Comparison of ENCODE assay signal across 34 cellular contexts in genomic region chr6:146935489-146935888, GRCh38.
A peak's percentile ranks its signal among the peaks of the same experiment; 100 is the strongest.
DNase-seq lines count a peak whose midpoint lies in the region; ATAC-seq, FAIRE-seq and TF ChIP-seq lines count a peak whose summit lies in the region.
"Had no signal": no experiment of that assay in that cellular context is flagged by ENCODE, and none has a peak within 500 bp of the region (broad histone marks: within the 10 kb centered on the region; RNA-seq: fewer than 3 reads in every experiment).

No MANE protein-coding gene starts in this region.

- peak; percentile 76 for ATAC-seq in K562
- ATAC-seq: A549; CD8-positive, alpha-beta T cell had no signal

- FAIRE-seq in K562 (lab: Jason Lieb, UNC) (no peak), H1 (lab: Jason Lieb, UNC) (no peak), H54 (lab: Jason Lieb, UNC) (no peak)
- FAIRE-seq: A204.1, A549, D721Med had no signal

- H2BK20ac ChIP-seq in H1 (ENCODE audit: low read length), result no peak overlapping the region

- H2AK5ac ChIP-seq in H1 (ENCODE audit: low read depth, low read length), result no peak overlapping the region

- H2AFZ ChIP-seq in K562 (ENCODE audit: low read depth, low read length) (peak overlapping the region; percentile 38), H1 (ENCODE audit: low read length) (peak overlapping the region; percentile 44; the same call in 1 of the 2 replicates), parathyroid adenoma (peak overlapping the region; percentile 44)

- H3K36me3 ChIP-seq in K562 (ENCODE audit: control insufficient read depth, insufficient read depth, low read length), result no peaks in the 10 kb centered on the region
- H3K36me3 ChIP-seq in H1 (ENCODE audit: control insufficient read depth in 2 of 4, insufficient read depth in 4 of 4, low read length in 3 of 4), result no peaks in the 10 kb centered on the region
- H3K36me3 ChIP-seq in parathyroid adenoma (ENCODE audit: control insufficient read depth, insufficient read depth, low read length), result no peaks in the 10 kb centered on the region
- H3K36me3 ChIP-seq: BE2C; BLaER1; BLaER1 treated with 17β-estradiol and CSF1 and Interleukin-3, amounts not matched to agents 10 nM and 100 nM had no signal

- H4K5ac ChIP-seq in H1 (ENCODE audit: insufficient read length, low read depth, low read length), result no peak overlapping the region

- no peak for TF ChIP-seq CTCF in K562 (IDR thresholded peaks at IDR 0.05 in 2 of 3, conservative IDR thresholded peaks at IDR 0.05 in 1 of 3; ENCODE audit: insufficient read depth in 2 of 3, low read depth in 1 of 3, low read length in 3 of 3)
- TF ChIP-seq CTCF in H1 (IDR thresholded peaks at IDR 0.05; ENCODE audit: control extremely low read depth in 1 of 3, insufficient read depth in 1 of 3, low read depth in 1 of 3, low read length in 3 of 3), result no peak
- TF ChIP-seq CTCF in parathyroid adenoma (IDR thresholded peaks at IDR 0.05), result no peak

- H3K27me3 ChIP-seq in K562 (ENCODE audit: control insufficient read depth in 2 of 2, insufficient read depth in 2 of 2, low read length in 2 of 2) (no peaks in the 10 kb centered on the region), H1 (replicated peaks in 1 of 4; ENCODE audit: control insufficient read depth in 3 of 4, extremely low read depth in 1 of 4, insufficient read depth in 3 of 4, low read length in 3 of 4) (no peaks in the 10 kb centered on the region), parathyroid adenoma (ENCODE audit: control insufficient read depth, insufficient read depth, low read length) (no peaks in the 10 kb centered on the region)
- H3K27me3 ChIP-seq: BE2C; BLaER1; BLaER1 treated with 17β-estradiol and CSF1 and Interleukin-3, amounts not matched to agents 10 nM and 100 nM had no signal

- H3K27ac ChIP-seq in K562 (ENCODE audit: extremely low read depth, low read depth, low read length) (no peak overlapping the region), H1 (ENCODE audit: low read depth, low read length) (no peak overlapping the region), parathyroid adenoma (peak overlapping the region; percentile 86)
- H3K27ac ChIP-seq: 22Rv1; A549; BLaER1; BLaER1 treated with 17β-estradiol and CSF1 and Interleukin-3, amounts not matched to agents 10 nM and 100 nM; C4-2B had no signal

- H2BK12ac ChIP-seq in H1 (ENCODE audit: low read depth, low read length), result no peak overlapping the region

- intact Hi-C loops in K562 (cut with micrococcal nuclease), result no loop called here

- H3K4ac ChIP-seq in H1 (replicated peaks; ENCODE audit: insufficient read length, low read depth, low read length), result no peak overlapping the region

- no peak overlapping the region for H3K23ac ChIP-seq in H1 (ENCODE audit: insufficient read length)

- 25% methylated on average over 2 of the region's 2 CpGs for WGBS in K562 (ENCODE audit: insufficient coverage, low coverage, missing lambda C conversion rate)
- 92% methylated on average over 2 of the region's 2 CpGs; no CpG with 5 or more reads in 1 of the 2 experiments for WGBS in H1 (ENCODE audit: extremely low coverage in 1 of 2, insufficient coverage in 1 of 2, insufficient read length in 1 of 2, insufficient replicate concordance in 2 of 2, low coverage in 1 of 2, low lambda C conversion rate in 2 of 2, missing lambda C conversion rate in 1 of 2), 2 experiments

- TF ChIP-seq EP300 in K562 (IDR thresholded peaks at IDR 0.05; ENCODE audit: low read length) (no peak), H1 (IDR thresholded peaks at IDR 0.05; ENCODE audit: borderline replicate concordance in 1 of 2, low read depth in 2 of 2, low read length in 2 of 2) (no peak)

- H3K56ac ChIP-seq in H1 (replicated peaks; ENCODE audit: insufficient read length, low read depth, low read length), result no peak overlapping the region

- no peaks in the 10 kb centered on the region for H3K79me1 ChIP-seq in H1 (ENCODE audit: low read depth, low read length)

- no TSS peak for BruUV-seq in K562 (replicated peaks; lab: Mats Ljungman, UMichigan)

- no peak overlapping the region for H3K14ac ChIP-seq in H1 (ENCODE audit: insufficient read length)

- H4K20me1 ChIP-seq in K562 (replicated peaks; ENCODE audit: control insufficient read depth, insufficient read depth, low read length), result no peaks in the 10 kb centered on the region
- no peaks in the 10 kb centered on the region for H4K20me1 ChIP-seq in H1 (replicated peaks in 1 of 2; ENCODE audit: control insufficient read depth in 1 of 2, insufficient read depth in 2 of 2, low read length in 2 of 2)
- H4K20me1 ChIP-seq: BLaER1; BLaER1 treated with 17β-estradiol and CSF1 and Interleukin-3, amounts not matched to agents 10 nM and 100 nM had no signal

- H3K4me3 ChIP-seq in K562 (no peak overlapping the region), H1 (ENCODE audit: extremely low read depth in 1 of 4, insufficient read depth in 2 of 4, low read depth in 3 of 4, low read length in 4 of 4) (no peak overlapping the region), parathyroid adenoma (ENCODE audit: low read depth, low read length) (no peak overlapping the region)
- H3K4me3 ChIP-seq: A549; BLaER1; BLaER1 treated with 17β-estradiol and CSF1 and Interleukin-3, amounts not matched to agents 10 nM and 100 nM had no signal

- no peak overlapping the region for H4K8ac ChIP-seq in H1 (ENCODE audit: extremely low read depth, insufficient read depth, low read length)

- no peak overlapping the region for H4K91ac ChIP-seq in H1 (replicated peaks; ENCODE audit: insufficient read length, low read length)

- DNase-seq in K562 (ENCODE audit: extremely low read depth in 1 of 4, low spot score in 3 of 4) (no peak), H1 (ENCODE audit: low read depth in 1 of 2, low spot score in 2 of 2) (no peak), left kidney (ENCODE audit: low read depth, low spot score) (peak; percentile 61), H54 (ENCODE audit: insufficient read length, low spot score) (no peak), NCI-H187 treated with DMSO at 0.1 percent for 48 hours (lab: John Stamatoyannopoulos, UW) (no peak), GM03348 (ENCODE audit: low spot score) (no peak), COR-L47 (lab: John Stamatoyannopoulos, UW) (no peak)
- DNase-seq: 8988T; ACHN; AML-193; BE2C; C1 segment of cervical spinal cord; Caco-2; Calu3; CD4-positive, alpha-beta memory T cell; CD4-positive, alpha-beta T cell; CD4-positive, CD25-positive, alpha-beta regulatory T cell; CD8-positive, alpha-beta memory T cell; CD8-positive, alpha-beta T cell; DMS 273 treated with DMSO at 0.1 percent for 48 hours; DMS153; DMS53; DMS79; DMS79 treated with DMSO at 0.1 percent for 48 hours; DND-41; EL had no signal

- H3K9me3 ChIP-seq in K562 (replicated peaks; ENCODE audit: control insufficient read depth, insufficient read depth, low read depth, low read length) (no peaks in the 10 kb centered on the region), H1 (ENCODE audit: insufficient read depth in 2 of 2, low read depth in 1 of 2, low read length in 1 of 2) (peaks cover 0 to 1% of the 10 kb centered on the region in 2 experiments; a peak in 1 of 4 replicates), parathyroid adenoma (ENCODE audit: control insufficient read depth, low read length) (no peaks in the 10 kb centered on the region)
- H3K9me3 ChIP-seq: A549; BE2C; BLaER1; BLaER1 treated with 17β-estradiol and CSF1 and Interleukin-3, amounts not matched to agents 10 nM and 100 nM; Caco-2 had no signal

- no peak overlapping the region for H3K4me2 ChIP-seq in K562 (ENCODE audit: insufficient read depth, low read length)
- no peak overlapping the region for H3K4me2 ChIP-seq in H1 (ENCODE audit: insufficient read depth in 1 of 2, low read depth in 2 of 2, low read length in 2 of 2)
- H3K4me2 ChIP-seq in parathyroid adenoma (ENCODE audit: low read length), result no peak overlapping the region
- H3K4me2 ChIP-seq: A549; BLaER1; BLaER1 treated with 17β-estradiol and CSF1 and Interleukin-3, amounts not matched to agents 10 nM and 100 nM had no signal

- no peak overlapping the region for H2BK120ac ChIP-seq in H1 (replicated peaks; ENCODE audit: low read depth, low read length)

- no peak for TF ChIP-seq POLR2A in K562 (conservative IDR thresholded peaks at IDR 0.05)
- no peak for TF ChIP-seq POLR2A in H1 (IDR thresholded peaks at IDR 0.05; ENCODE audit: control extremely low read depth in 1 of 2, low read depth in 2 of 2, low read length in 2 of 2)
- TF ChIP-seq POLR2A in H54 (IDR thresholded peaks at IDR 0.05; ENCODE audit: low read depth, low read length), result no peak

- POLR2A ChIA-PET in K562 (lab: Yijun Ruan, JAX), result no interaction called here
- POLR2A ChIA-PET in H1 (lab: Charles Lee; ENCODE audit: partially characterized antibody), result no interaction called here

- H3K23me2 ChIP-seq in H1 (ENCODE audit: low read depth, low read length), result no peaks in the 10 kb centered on the region

- no peaks in the 10 kb centered on the region for H3K79me2 ChIP-seq in K562 (ENCODE audit: control insufficient read depth, insufficient read depth, low read length)
- no peaks in the 10 kb centered on the region for H3K79me2 ChIP-seq in H1 (ENCODE audit: control insufficient read depth in 1 of 2, insufficient read depth in 2 of 2, low read length in 2 of 2)
- H3K79me2 ChIP-seq in parathyroid adenoma, result no peaks in the 10 kb centered on the region

- no peak overlapping the region for H2BK5ac ChIP-seq in H1 (ENCODE audit: low read depth, low read length)

- no peak overlapping the region for H2BK15ac ChIP-seq in H1 (ENCODE audit: low read length)

- H3K9ac ChIP-seq in K562 (ENCODE audit: insufficient read depth in 1 of 2, low read depth in 2 of 2, low read length in 2 of 2) (no peak overlapping the region), H1 (replicated peaks in 1 of 4; ENCODE audit: extremely low read depth in 1 of 4, low read depth in 3 of 4, low read length in 3 of 4) (no peak overlapping the region), parathyroid adenoma (no peak overlapping the region)
- H3K9ac ChIP-seq: BLaER1; BLaER1 treated with 17β-estradiol and CSF1 and Interleukin-3, amounts not matched to agents 10 nM and 100 nM had no signal

- H3K18ac ChIP-seq in H1 (ENCODE audit: extremely low read depth, low read length), result no peak overlapping the region

- in situ Hi-C loops in K562 (cut with MboI), result no loop called here

- CTCF ChIA-PET in K562 (lab: Yijun Ruan, JAX; ENCODE audit: low intra/inter-chr PET ratio), result no interaction called here
- CTCF ChIA-PET in H1 (lab: Charles Lee; ENCODE audit: partially characterized antibody), result no interaction called here

- TF ChIP-seq RAD21 in K562 (CRISPR knock-in tag; conservative IDR thresholded peaks at IDR 0.05 in 1 of 2, IDR thresholded peaks at IDR 0.05 in 1 of 2) (no peak), H1 (IDR thresholded peaks at IDR 0.05 in 1 of 2, conservative IDR thresholded peaks at IDR 0.05 in 1 of 2; ENCODE audit: low read depth in 2 of 2, low read length in 2 of 2) (no peak)

- H3K9me1 ChIP-seq in K562 (ENCODE audit: control insufficient read depth, insufficient read depth, low read length), result no peaks in the 10 kb centered on the region

- H3K4me1 ChIP-seq in K562 (replicated peaks in 1 of 2; ENCODE audit: control insufficient read depth in 2 of 2, insufficient read depth in 2 of 2, low read length in 2 of 2) (peaks cover 0 to 12% of the 10 kb centered on the region in 2 experiments; a peak in 3 of 5 replicates), H1 (replicated peaks in 1 of 4; ENCODE audit: control insufficient read depth in 3 of 4, insufficient read depth in 4 of 4, low read length in 3 of 4) (peaks cover 0 to 2% (median 0%) of the 10 kb centered on the region in 4 experiments; a peak in 1 of 7 replicates), parathyroid adenoma (peaks cover 26% of the 10 kb centered on the region)
- H3K4me1 ChIP-seq: A549; BE2C; BLaER1; BLaER1 treated with 17β-estradiol and CSF1 and Interleukin-3, amounts not matched to agents 10 nM and 100 nM; Caco-2 had no signal
